17 cellular contexts compared by ENCODE assay signal in genomic region chr3:165125836-165126235, GRCh38. TPM values are rescaled to one million over a fixed set of nuclear protein-coding genes. Genes with fewer than 3 reads are reported as not detected.
DNase-seq lines count a peak whose midpoint lies in the region; ATAC-seq and TF ChIP-seq lines count a peak whose summit lies in the region.
"Had no signal": no experiment of that assay in that cellular context is flagged by ENCODE, and none has a peak within 500 bp of the region (broad histone marks: within the 10 kb centered on the region; RNA-seq: fewer than 3 reads in every experiment).

No MANE protein-coding gene starts in this region.

- H2AFZ ChIP-seq in hepatocyte, result peak overlapping the region; percentile 28

- H3K4me1 Mint-ChIP-seq in T-cell, result no peaks in the 10 kb centered on the region
- H3K4me1 Mint-ChIP-seq: CD14-positive monocyte, H9 had no signal

- TF ChIP-seq EP300 in suprapubic skin (IDR thresholded peaks at IDR 0.05), result no peak

- H3K4me3 ChIP-seq in hepatocyte, result no peak overlapping the region
- no peak overlapping the region for H3K4me3 ChIP-seq in suprapubic skin
- H3K4me3 ChIP-seq: K562 had no signal

- no peaks in the 10 kb centered on the region for H4K20me1 ChIP-seq in hepatocyte (ENCODE audit: insufficient read depth, poor library complexity, severe bottlenecking)

- H3K36me3 ChIP-seq in hepatocyte (replicated peaks; ENCODE audit: insufficient read depth, low read depth) (no peaks in the 10 kb centered on the region), suprapubic skin (no peaks in the 10 kb centered on the region)

- H3K9me3 ChIP-seq in hepatocyte (ENCODE audit: low read depth), result no peaks in the 10 kb centered on the region
- H3K9me3 ChIP-seq in suprapubic skin, result no peaks in the 10 kb centered on the region

- DNase-seq in DMS53 (lab: John Stamatoyannopoulos, UW) (peak; percentile 1), DMS53 treated with DMSO at 0.1 percent for 48 hours (lab: John Stamatoyannopoulos, UW; ENCODE audit: unreplicated experiment) (no peak), amniotic epithelial cell (ENCODE audit: low read depth) (peak; percentile 7), hepatocyte (ENCODE audit: low spot score) (no peak), suprapubic skin (ENCODE audit: low spot score in 2 of 2) (no peak), T-cell (no peak)
- DNase-seq: CD8-positive, alpha-beta T cell; COR-L47; DMS153; H9 had no signal

- no peaks in the 10 kb centered on the region for H3K27me3 ChIP-seq in hepatocyte
- no peaks in the 10 kb centered on the region for H3K27me3 ChIP-seq in suprapubic skin

- POLR2A ChIA-PET in T-cell (lab: Charles Lee), result no interaction called here

- no peak for TF ChIP-seq CTCF in hepatocyte (IDR thresholded peaks at IDR 0.05; ENCODE audit: poor library complexity)
- TF ChIP-seq CTCF in suprapubic skin (IDR thresholded peaks at IDR 0.05), result no peak

- no peak overlapping the region for H3K4me3 Mint-ChIP-seq in T-cell
- H3K4me3 Mint-ChIP-seq: CD14-positive monocyte; CD8-positive, alpha-beta T cell; H9 had no signal

- H3K27ac Mint-ChIP-seq in T-cell, result no peak overlapping the region
- H3K27ac Mint-ChIP-seq: CD14-positive monocyte; CD8-positive, alpha-beta T cell; H9 had no signal

- CTCF ChIA-PET in T-cell (lab: Charles Lee), result interaction anchor here in 1 of 2 donors (0.6 kb wide), 1 partner anchor 80 kb away, joined by 3 read pairs; no protein-coding TSS in a partner anchor

- H3K36me3 Mint-ChIP-seq in T-cell, result no peaks in the 10 kb centered on the region
- H3K36me3 Mint-ChIP-seq: CD14-positive monocyte; CD8-positive, alpha-beta T cell had no signal

- H3K4me1 ChIP-seq in hepatocyte (ENCODE audit: insufficient read depth), result no peaks in the 10 kb centered on the region
- no peaks in the 10 kb centered on the region for H3K4me1 ChIP-seq in suprapubic skin

- TF ChIP-seq POLR2A in suprapubic skin (IDR thresholded peaks at IDR 0.05), result no peak

- no peaks in the 10 kb centered on the region for H3K79me2 ChIP-seq in hepatocyte

- H3K27ac ChIP-seq in hepatocyte (no peak overlapping the region), suprapubic skin (no peak overlapping the region)
- H3K27ac ChIP-seq: 22Rv1 had no signal

- H3K27me3 Mint-ChIP-seq in T-cell, result no peaks in the 10 kb centered on the region

- no peak overlapping the region for H3K4me2 ChIP-seq in hepatocyte

- no peaks in the 10 kb centered on the region for H3K9me2 ChIP-seq in hepatocyte (replicated peaks; ENCODE audit: insufficient read depth)

- ATAC-seq in T-cell (replicated peaks in 1 of 4), result no peak
- ATAC-seq in HG02973 (IDR thresholded peaks at IDR 0.05; ENCODE audit: unreplicated experiment), result no peak
- ATAC-seq: CD8-positive, alpha-beta T cell; K562 had no signal

- H3K9me3 Mint-ChIP-seq in T-cell, result peaks cover 8 to 28% (median 19%) of the 10 kb centered on the region in 3 donors

RNA-seq across cellular contexts. Expression of gene SI, which starts 47.5 kb away (rescaled TPM):
- 77.3 and 78.4 TPM in 2 replicates for total RNA-seq in hepatocyte
- 7.5 and 8.2 TPM in 2 replicates for polyA plus RNA-seq in hepatocyte
- total RNA-seq in suprapubic skin, result under 1 TPM; 0.08 to 0.24 (median 0.15) TPM
- total RNA-seq in T-cell, result not detected
- total RNA-seq: A673; CD8-positive, alpha-beta T cell; Daoy; H9; K562 had no signal
- polyA plus RNA-seq: BJ, CD14-positive monocyte, K562 had no signal

Comparison
In these comparisons a context has a peak if more than half of its experiments do, and no peak if none do; other contexts are left out.
1. DNase-seq: peak in DMS53 (single experiment) and amniotic epithelial cell (single experiment); none in DMS53 treated with DMSO at 0.1 percent for 48 hours (single experiment), hepatocyte (single experiment), suprapubic skin (0 of 2) and T-cell (0 of 34).
2. RNA of gene SI, which starts 47.5 kb away (total RNA-seq): 77.3 to 78.4 TPM in hepatocyte; 0.08 to 0.24 TPM in suprapubic skin and not detected in T-cell; every median in the first group is over 10 times any median in the second.